ENCODE assay signal across 31 cellular contexts in the genomic region with DNA sequence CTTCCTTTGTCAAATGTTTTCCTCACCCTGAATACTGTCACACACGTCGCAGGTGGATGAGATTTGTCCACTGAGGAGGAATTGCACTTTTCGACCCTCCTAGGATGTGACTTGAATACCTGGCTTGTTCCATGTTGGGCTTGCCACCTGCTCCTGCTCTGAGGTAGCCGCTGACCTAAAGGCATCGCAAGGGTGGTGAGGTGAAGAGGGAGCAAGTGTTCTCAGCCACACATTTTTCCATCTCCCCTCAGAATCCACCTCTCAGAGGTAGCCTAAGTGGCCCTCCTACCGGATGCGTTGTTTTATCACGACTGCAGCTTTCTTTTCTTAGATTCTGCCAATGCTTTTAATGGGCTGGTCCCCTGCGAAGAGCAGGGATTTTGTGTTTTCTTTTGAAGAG.
DNase-seq lines count a peak whose midpoint lies in the region; ATAC-seq, FAIRE-seq and TF ChIP-seq lines count a peak whose summit lies in the region.
"Had no signal": no experiment of that assay in that cellular context is flagged by ENCODE, and none has a peak within 500 bp of the region (broad histone marks: within the 10 kb centered on the region; RNA-seq: fewer than 3 reads in every experiment).

No MANE protein-coding gene starts in this region.

- no peak overlapping the region for H3K18ac ChIP-seq in mesenchymal stem cell (ENCODE audit: low read depth in 1 of 2, low read length in 2 of 2)

- WGBS in mesenchymal stem cell = 77% methylated on average over 7 of the region's 9 CpGs

- H3K23ac ChIP-seq in mesenchymal stem cell (ENCODE audit: low read length in 2 of 2) = no peak overlapping the region

- no peaks in the 10 kb centered on the region for H3K79me2 ChIP-seq in OCI-LY7 (ENCODE audit: insufficient read depth, low read depth, low read length)

- H2BK5ac ChIP-seq in mesenchymal stem cell (ENCODE audit: low read depth, low read length, poor library complexity, severe bottlenecking) = no peak overlapping the region

- ATAC-seq in HG02571 (IDR thresholded peaks at IDR 0.05; ENCODE audit: unreplicated experiment) = no peak
- ATAC-seq: right lobe of liver had no signal

- no peak overlapping the region for H2BK15ac ChIP-seq in mesenchymal stem cell (ENCODE audit: low read depth, poor library complexity, severe bottlenecking)

- CTCF ChIA-PET in A673 (lab: Charles Lee) = no interaction called here
- CTCF ChIA-PET in OCI-LY7 (lab: Charles Lee; ENCODE audit: unreplicated experiment) = no interaction called here

- H3K4me1 ChIP-seq in A673 (ENCODE audit: insufficient read depth, low read length, poor library complexity, severe bottlenecking) (peaks cover 85% of the 10 kb centered on the region), OCI-LY7 (ENCODE audit: insufficient read depth, low read length, poor library complexity, severe bottlenecking) (peaks cover 35% of the 10 kb centered on the region), mesenchymal stem cell (ENCODE audit: control insufficient read depth, insufficient read depth, low read depth, low read length) (peaks cover 5% of the 10 kb centered on the region)
- H3K4me1 ChIP-seq: left ventricle myocardium inferior, prostate gland, right lobe of liver, spleen had no signal

- no peaks in the 10 kb centered on the region for H3K9me2 ChIP-seq in OCI-LY7 (ENCODE audit: insufficient read depth, low read length)

- FAIRE-seq in D721Med (lab: Jason Lieb, UNC) = no peak
- FAIRE-seq: astrocyte, GM12892, keratinocyte, RCC 7860 had no signal

- no peak overlapping the region for H3K14ac ChIP-seq in mesenchymal stem cell (ENCODE audit: low read length in 2 of 2)

- H4K8ac ChIP-seq in mesenchymal stem cell (ENCODE audit: low read length) = no peak overlapping the region

- H3K4ac ChIP-seq in mesenchymal stem cell (ENCODE audit: low read depth in 1 of 2, low read length in 2 of 2) = no peak overlapping the region

- peak overlapping the region; percentile 38 for H2AFZ ChIP-seq in OCI-LY7 (ENCODE audit: low read length)
- H2AFZ ChIP-seq in mesenchymal stem cell (ENCODE audit: low read depth, low read length) = no peak overlapping the region

- H4K20me1 ChIP-seq in OCI-LY7 (ENCODE audit: insufficient read depth, low read length) = no peaks in the 10 kb centered on the region

- no peak overlapping the region for H3K9ac ChIP-seq in mesenchymal stem cell (ENCODE audit: low read length)

- BruUV-seq in A673 (replicated peaks; lab: Mats Ljungman, UMichigan) (no TSS peak), OCI-LY7 (replicated peaks; lab: Mats Ljungman, UMichigan) (no TSS peak)

- H2BK120ac ChIP-seq in mesenchymal stem cell (ENCODE audit: low read depth, low read length) = no peak overlapping the region

- POLR2A ChIA-PET in A673 (lab: Charles Lee; ENCODE audit: low non-redundant PET) = interaction anchor here (0.6 kb wide), 1 partner anchor 31 kb away, joined by 3 read pairs; no protein-coding TSS in a partner anchor
- POLR2A ChIA-PET in OCI-LY7 (lab: Charles Lee) = interaction anchor here (0.6 to 1.0 kb wide), 4 partner anchors 85 to 547 kb away, joined by 3 read pairs; no protein-coding TSS in a partner anchor

- H3K9me3 ChIP-seq in A673 (ENCODE audit: low read depth, low read length, poor library complexity, severe bottlenecking) (no peaks in the 10 kb centered on the region), OCI-LY7 (ENCODE audit: low read length) (peaks cover 3% of the 10 kb centered on the region; the same call in 1 of the 2 replicates), mesenchymal stem cell (ENCODE audit: control insufficient read depth, low read length) (no peaks in the 10 kb centered on the region)
- H3K9me3 ChIP-seq: HAP-1, left ventricle myocardium inferior, neutrophil, prostate gland, right lobe of liver, spleen, thoracic aorta had no signal

- peaks cover 28% of the 10 kb centered on the region for H3K36me3 ChIP-seq in A673 (ENCODE audit: insufficient read depth, low read length, poor library complexity, severe bottlenecking)
- no peaks in the 10 kb centered on the region for H3K36me3 ChIP-seq in H7 (replicated peaks; ENCODE audit: control insufficient read depth, insufficient read depth, low read length)
- H3K36me3 ChIP-seq in OCI-LY7 (ENCODE audit: insufficient read depth, low read length) = no peaks in the 10 kb centered on the region
- peaks cover 0 to 2% of the 10 kb centered on the region in 2 experiments for H3K36me3 ChIP-seq in mesenchymal stem cell (ENCODE audit: control insufficient read depth in 1 of 2, insufficient read depth in 2 of 2, low read depth in 1 of 2, low read length in 2 of 2)
- H3K36me3 ChIP-seq: HAP-1, left ventricle myocardium inferior, neutrophil, prostate gland, right lobe of liver, spleen, thoracic aorta had no signal

- H3K27me3 ChIP-seq in A673 (replicated peaks; ENCODE audit: insufficient read depth, low read depth, low read length, poor library complexity) (no peaks in the 10 kb centered on the region), H7 (ENCODE audit: control insufficient read depth, insufficient read depth, low read length) (no peaks in the 10 kb centered on the region), mesenchymal stem cell (ENCODE audit: control insufficient read depth in 1 of 2, insufficient read depth in 1 of 2, low read length in 2 of 2) (no peaks in the 10 kb centered on the region)
- H3K27me3 ChIP-seq: neutrophil, right lobe of liver, spleen had no signal

- no peak for DNase-seq in A673 (ENCODE audit: low spot score)
- peak; percentile 28 for DNase-seq in H7
- no peak for DNase-seq in OCI-LY7 (ENCODE audit: low spot score)
- no peak for DNase-seq in mesenchymal stem cell
- no peak for DNase-seq in activated CD8-positive, alpha-beta memory T cell treated with anti-CD3 and anti-CD28 coated beads, Interleukin-2, amount 50 U/mL, for 48 hours
- DNase-seq in D721Med (ENCODE audit: insufficient read length, low spot score) = no peak
- DNase-seq: activated CD4-positive, alpha-beta T cell treated with anti-CD3 and anti-CD28 coated beads, Interleukin-2, amount 10 ng/mL, durations not matched to agents 24 days and 14 days; activated gamma-delta T cell; activated naive CD8-positive, alpha-beta T cell treated with anti-CD3 and anti-CD28 coated beads, Interleukin-2, amount 10 ng/mL, durations not matched to agents 7 days and 5 days; activated T-cell treated with anti-CD3 and anti-CD28 coated beads, Interleukin-2, amount 50 U/mL, for 24 hours; endodermal cell; head of caudate nucleus; Kasumi-1; left ventricle myocardium inferior; NCI-H1694; NCI-H226; NCI-H774; right lobe of liver; SHP77 treated with DMSO at 0.1 percent for 48 hours; spleen; stimulated activated CD4-positive, alpha-beta T cell treated with anti-CD3 and anti-CD28 coated beads, Interleukin-2, amount 100 ng/mL, for 24 hours had no signal

- H4K91ac ChIP-seq in mesenchymal stem cell (ENCODE audit: low read length) = no peak overlapping the region

- H3K4me2 ChIP-seq in OCI-LY7 (ENCODE audit: low read length) (peak overlapping the region; percentile 31), mesenchymal stem cell (ENCODE audit: low read length, poor library complexity, severe bottlenecking) (no peak overlapping the region)

- H2AK5ac ChIP-seq in mesenchymal stem cell (ENCODE audit: low read length, severe bottlenecking) = peak overlapping the region; percentile 27

- TF ChIP-seq CTCF in A673 (conservative IDR thresholded peaks at IDR 0.05; ENCODE audit: low read depth, low read length) = no peak
- TF ChIP-seq CTCF in OCI-LY7 (conservative IDR thresholded peaks at IDR 0.05; ENCODE audit: low read length) = no peak
- TF ChIP-seq CTCF in D721Med (IDR thresholded peaks at IDR 0.05; ENCODE audit: insufficient read depth, missing control alignments) = no peak

- no peak overlapping the region for H2BK12ac ChIP-seq in mesenchymal stem cell (ENCODE audit: low read length in 2 of 2)

- peaks cover 3% of the 10 kb centered on the region for H3K79me1 ChIP-seq in mesenchymal stem cell (replicated peaks; ENCODE audit: low read length, poor library complexity, severe bottlenecking)

- intact Hi-C loops in A673 (cut with micrococcal nuclease; ENCODE audit: unreplicated experiment) = loop anchor here (5.0 kb wide), 1 partner anchor 426 kb away; no protein-coding TSS in a partner anchor
- intact Hi-C loops in OCI-LY7 (cut with micrococcal nuclease; ENCODE audit: unreplicated experiment) = no loop called here

- H3K27ac ChIP-seq in A673 (ENCODE audit: low read depth, low read length, poor library complexity, severe bottlenecking) (peak overlapping the region; percentile 98), OCI-LY7 (ENCODE audit: low read depth, low read length, poor library complexity, severe bottlenecking) (no peak overlapping the region), mesenchymal stem cell (ENCODE audit: low read length, poor library complexity, severe bottlenecking) (no peak overlapping the region)
- H3K27ac ChIP-seq: HL-60, left ventricle myocardium inferior, neutrophil, prostate gland, right lobe of liver, spleen, thoracic aorta had no signal

- peak overlapping the region; percentile 54 for H3K4me3 ChIP-seq in A673 (ENCODE audit: low read depth, low read length, poor library complexity, severe bottlenecking)
- no peak overlapping the region for H3K4me3 ChIP-seq in H7 (ENCODE audit: insufficient read depth, low read depth, low read length)
- H3K4me3 ChIP-seq in OCI-LY7 (ENCODE audit: low read depth, low read length, poor library complexity, severe bottlenecking) = no peak overlapping the region
- H3K4me3 ChIP-seq in mesenchymal stem cell (ENCODE audit: insufficient read depth in 1 of 2, low read depth in 1 of 2, low read length in 2 of 2) = no peak overlapping the region
- H3K4me3 ChIP-seq: HAP-1, left ventricle myocardium inferior, prostate gland, right lobe of liver, spleen, thoracic aorta had no signal
